In genomic region chr7:127632276-127632910, GRCh38 we compare ENCODE assay signal across 27 cellular contexts. TPM values are rescaled to one million over a fixed set of nuclear protein-coding genes. Genes with fewer than 3 reads are reported as not detected.
DNase-seq lines count a peak whose midpoint lies in the region; TF ChIP-seq lines count a peak whose summit lies in the region.
"Had no signal": no experiment of that assay in that cellular context is flagged by ENCODE, and none has a peak within 500 bp of the region (broad histone marks: within the 10 kb centered on the region; RNA-seq: fewer than 3 reads in every experiment).

No MANE protein-coding gene starts in this region.

- peak; percentile 92 for DNase-seq in AG04449 (ENCODE audit: low read depth, low spot score)
- peak; percentile 71 for DNase-seq in GM04504 (ENCODE audit: low read depth)
- DNase-seq in astrocyte of the cerebellum (ENCODE audit: low read depth), result peak; percentile 66
- peak; percentile 51 for DNase-seq in fibroblast of the conjunctiva (ENCODE audit: low read depth)
- DNase-seq in foreskin melanocyte, result no peak
- DNase-seq in NCI-H748 treated with DMSO at 0.1 percent for 48 hours (lab: John Stamatoyannopoulos, UW), result no peak
- no peak for DNase-seq in right atrium auricular region (ENCODE audit: low spot score)
- no peak for DNase-seq in NOMO-1 treated with DMSO at 0.1 percent for 48 hours (lab: John Stamatoyannopoulos, UW; ENCODE audit: unreplicated experiment)
- DNase-seq: activated naive CD4-positive, alpha-beta T cell; amniotic stem cell; DMS 273 treated with DMSO at 0.1 percent for 48 hours; effector CD4-positive, alpha-beta T cell; NCI-H1092 treated with DMSO at 0.1 percent for 48 hours; NCI-H2029 treated with DMSO at 0.1 percent for 48 hours; NCI-H446; psoas muscle; stimulated activated CD4-positive, alpha-beta T cell treated with anti-CD3 and anti-CD28 coated beads, Interleukin-4, amount 100 ng/mL, for 4 hours; stomach; T-helper 17 cell; upper lobe of right lung; WERI-Rb-1 had no signal

- no peaks in the 10 kb centered on the region for H3K36me3 ChIP-seq in right atrium auricular region
- H3K36me3 ChIP-seq: neural progenitor cell, SJSA1, stomach, upper lobe of right lung, WERI-Rb-1 had no signal

- in situ Hi-C loops in astrocyte of the cerebellum (cut with HindIII; ENCODE audit: low sequenced_read_pairs), result no loop called here

- H3K4me3 ChIP-seq in AG04449 (ENCODE audit: low read depth, low read length), result no peak overlapping the region
- no peak overlapping the region for H3K4me3 ChIP-seq in astrocyte of the cerebellum (ENCODE audit: low read depth, low read length)
- H3K4me3 ChIP-seq in right atrium auricular region, result no peak overlapping the region
- H3K4me3 ChIP-seq: hepatocyte, neural progenitor cell, psoas muscle, SJSA1, stomach, upper lobe of right lung had no signal

- H3K27me3 ChIP-seq in right atrium auricular region, result no peaks in the 10 kb centered on the region
- H3K27me3 ChIP-seq: hepatocyte, neural progenitor cell, SJSA1, stomach had no signal

- POLR2A ChIA-PET in AG04449 (lab: Yijun Ruan, JAX), result interaction anchor here (1.4 to 1.7 kb wide), 2 partner anchors 9 to 47 kb away, joined by 6 read pairs; partner anchors contain the start of gene GCC1

- H3K9me3 ChIP-seq in right atrium auricular region, result no peaks in the 10 kb centered on the region
- H3K9me3 ChIP-seq: psoas muscle, SJSA1, stomach, upper lobe of right lung had no signal

- no peaks in the 10 kb centered on the region for H3K4me1 ChIP-seq in right atrium auricular region
- H3K4me1 ChIP-seq: neural progenitor cell, psoas muscle, stomach, upper lobe of right lung had no signal

- CTCF ChIA-PET in AG04449 (lab: Yijun Ruan, JAX), result interaction anchor here (0.9 to 1.5 kb wide), 2 partner anchors 11 to 17 kb away, joined by 3 read pairs; no protein-coding TSS in a partner anchor

- no peak overlapping the region for H3K27ac ChIP-seq in right atrium auricular region
- H3K27ac ChIP-seq: 22Rv1, hepatocyte, neural progenitor cell, psoas muscle, SJSA1, stomach, upper lobe of right lung, WERI-Rb-1 had no signal

- TF ChIP-seq CTCF in AG04449 (IDR thresholded peaks at IDR 0.05; ENCODE audit: insufficient read depth, low read length, missing control alignments), result no peak
- no peak for TF ChIP-seq CTCF in astrocyte of the cerebellum (IDR thresholded peaks at IDR 0.05; ENCODE audit: low read depth, low read length, missing control alignments)
- TF ChIP-seq CTCF in right atrium auricular region (IDR thresholded peaks at IDR 0.05), result no peak

RNA-seq across cellular contexts. Expression of gene PAX4, which starts 14.5 kb away (rescaled TPM):
- not detected for total RNA-seq in right atrium auricular region
- total RNA-seq: liver, mucosa of gallbladder, psoas muscle, SJSA1, stomach, T-helper 17 cell, upper lobe of right lung had no signal

RNA-seq across cellular contexts. Expression of gene SND1, which starts 19.6 kb away (rescaled TPM):
- 10 to 100 TPM; 69.4 to 77.6 TPM for total RNA-seq in right atrium auricular region

RNA-seq across cellular contexts. Expression of gene FSCN3, which starts 38.9 kb away (rescaled TPM):
- total RNA-seq in right atrium auricular region, result 1 to 10 TPM in 1 of 2 donors, not detected in 1; 2.6 TPM
- total RNA-seq: mucosa of gallbladder had no signal

RNA-seq across cellular contexts. Expression of gene ARF5, which starts 44.2 kb away (rescaled TPM):
- total RNA-seq in right atrium auricular region, result 100 to 1,000 TPM; 127 to 146 TPM

RNA-seq across cellular contexts. Expression of gene GCC1, which starts 47.0 kb away (rescaled TPM):
- 10 to 100 TPM in 1 of 2 donors, 1 to 10 TPM in 1; 4.9 to 10.1 TPM for total RNA-seq in right atrium auricular region

Comparison
In these comparisons a context has a peak if more than half of its experiments do, and no peak if none do; other contexts are left out.
1. DNase-seq: peak in AG04449 (single experiment), GM04504 (single experiment), astrocyte of the cerebellum (single experiment) and fibroblast of the conjunctiva (single experiment); none in foreskin melanocyte (single experiment), NCI-H748 treated with DMSO at 0.1 percent for 48 hours (single experiment), right atrium auricular region (single experiment) and NOMO-1 treated with DMSO at 0.1 percent for 48 hours (single experiment).